Comparison of ENCODE assay signal across 29 cellular contexts in genomic region chr10:8617792-8618191, GRCh38.
"Had no signal": no experiment of that assay in that cellular context is flagged by ENCODE, and none has a peak within 500 bp of the region (broad histone marks: within the 10 kb centered on the region; RNA-seq: fewer than 3 reads in every experiment).

No MANE protein-coding gene starts in this region.

- H3K27ac Mint-ChIP-seq: activated B cell treated with CpG ODN at 0.5 μM for 24 hours; activated CD4-positive, alpha-beta memory T cell treated with anti-CD3 and anti-CD28 coated beads, Interleukin-2, amount 10 ng/mL, durations not matched to agents 7 days and 5 days; activated CD8-positive, alpha-beta memory T cell treated with anti-CD3 and anti-CD28 coated beads, Interleukin-2, amount 10 ng/mL, durations not matched to agents 7 days and 5 days; activated naive CD4-positive, alpha-beta T cell treated with anti-CD3 and anti-CD28 coated beads, Interleukin-2, amount 10 ng/mL, durations not matched to agents 7 days and 5 days; activated naive CD8-positive, alpha-beta T cell; activated naive CD8-positive, alpha-beta T cell treated with anti-CD3 and anti-CD28 coated beads, Interleukin-2, amount 50 U/mL, for 24 hours; brain; T-cell; T-helper 17 cell had no signal

- H3K4me3 Mint-ChIP-seq: activated B cell treated with CpG ODN at 0.5 μM for 24 hours; activated CD4-positive, alpha-beta memory T cell treated with anti-CD3 and anti-CD28 coated beads, Interleukin-2, amount 10 ng/mL, durations not matched to agents 7 days and 5 days; activated CD8-positive, alpha-beta memory T cell treated with anti-CD3 and anti-CD28 coated beads, Interleukin-2, amount 10 ng/mL, durations not matched to agents 7 days and 5 days; activated naive CD4-positive, alpha-beta T cell treated with anti-CD3 and anti-CD28 coated beads, Interleukin-2, amount 10 ng/mL, durations not matched to agents 7 days and 5 days; activated naive CD8-positive, alpha-beta T cell; activated naive CD8-positive, alpha-beta T cell treated with anti-CD3 and anti-CD28 coated beads, Interleukin-2, amount 50 U/mL, for 24 hours; brain; T-cell; T-helper 17 cell had no signal

- ATAC-seq: activated CD8-positive, alpha-beta memory T cell treated with anti-CD3 and anti-CD28 coated beads, Interleukin-2, amount 10 ng/mL, durations not matched to agents 7 days and 5 days; activated naive CD8-positive, alpha-beta T cell treated with anti-CD3 and anti-CD28 coated beads, Interleukin-2, amount 50 U/mL, for 24 hours; Right ventricle myocardium inferior; SK-N-SH treated with all-trans-retinoic acid at 6 μM for 48 hours; T-cell; T-helper 17 cell had no signal

- H3K27me3 Mint-ChIP-seq: activated B cell treated with CpG ODN at 0.5 μM for 24 hours; activated naive CD8-positive, alpha-beta T cell had no signal

- H3K9me3 ChIP-seq: Peyer's patch had no signal

- H3K4me3 ChIP-seq: Peyer's patch had no signal

- H3K27me3 ChIP-seq: Peyer's patch had no signal

- H3K4me2 ChIP-seq: KMS-11 had no signal

- H3K4me1 Mint-ChIP-seq: activated CD8-positive, alpha-beta memory T cell treated with anti-CD3 and anti-CD28 coated beads, Interleukin-2, amount 10 ng/mL, durations not matched to agents 7 days and 5 days; brain had no signal

- DNase-seq: activated B cell treated with CpG ODN at 0.5 μM for 24 hours; activated CD4-positive, alpha-beta memory T cell treated with anti-CD3 and anti-CD28 coated beads, Interleukin-2, amount 10 ng/mL, durations not matched to agents 7 days and 5 days; activated CD4-positive, alpha-beta T cell treated with anti-CD3 and anti-CD28 coated beads for 1 hour; activated CD4-positive, alpha-beta T cell treated with anti-CD3 and anti-CD28 coated beads for 48 hours; activated CD8-positive, alpha-beta memory T cell treated with anti-CD3 and anti-CD28 coated beads for 24 hours; activated CD8-positive, alpha-beta memory T cell treated with anti-CD3 and anti-CD28 coated beads, Interleukin-2, amount 10 ng/mL, durations not matched to agents 7 days and 5 days; activated CD8-positive, alpha-beta memory T cell treated with anti-CD3 and anti-CD28 coated beads, Interleukin-2, amount 50 U/mL, for 48 hours; activated effector memory CD4-positive, alpha-beta T cell treated with Interleukin-2 at 50 U/mL for 16 hours; activated naive CD4-positive, alpha-beta T cell treated with anti-CD3 and anti-CD28 coated beads, Interleukin-2, amount 10 ng/mL, durations not matched to agents 7 days and 5 days; activated naive CD8-positive, alpha-beta T cell treated with anti-CD3 and anti-CD28 coated beads, Interleukin-2, amount 50 U/mL, for 24 hours; activated T-cell treated with anti-CD3 and anti-CD28 coated beads, Interleukin-2, amount 50 U/mL, for 48 hours; anterior cingulate cortex; NCI-H1105; NCI-H1417 treated with DMSO at 0.1 percent for 48 hours; NCI-H187 treated with DMSO at 0.1 percent for 48 hours; NCI-H2081 treated with DMSO at 0.1 percent for 48 hours; NCI-H345; NCI-H524 treated with DMSO at 0.1 percent for 48 hours; Peyer's patch; SIG-M5; T-cell; T-helper 17 cell had no signal

- H3K4me1 ChIP-seq: Peyer's patch had no signal

- H3K9me3 Mint-ChIP-seq: activated CD4-positive, alpha-beta memory T cell treated with anti-CD3 and anti-CD28 coated beads, Interleukin-2, amount 10 ng/mL, durations not matched to agents 7 days and 5 days; activated naive CD4-positive, alpha-beta T cell treated with anti-CD3 and anti-CD28 coated beads, Interleukin-2, amount 10 ng/mL, durations not matched to agents 7 days and 5 days; activated naive CD8-positive, alpha-beta T cell treated with anti-CD3 and anti-CD28 coated beads, Interleukin-2, amount 50 U/mL, for 24 hours; brain had no signal

- H3K36me3 Mint-ChIP-seq: activated CD8-positive, alpha-beta memory T cell treated with anti-CD3 and anti-CD28 coated beads, Interleukin-2, amount 10 ng/mL, durations not matched to agents 7 days and 5 days; activated naive CD4-positive, alpha-beta T cell treated with anti-CD3 and anti-CD28 coated beads, Interleukin-2, amount 10 ng/mL, durations not matched to agents 7 days and 5 days; brain; T-cell had no signal

- H3K27ac ChIP-seq: KMS-11, Peyer's patch, RWPE1, VCaP had no signal
